8 cellular contexts compared by ENCODE assay signal in the genomic region with DNA sequence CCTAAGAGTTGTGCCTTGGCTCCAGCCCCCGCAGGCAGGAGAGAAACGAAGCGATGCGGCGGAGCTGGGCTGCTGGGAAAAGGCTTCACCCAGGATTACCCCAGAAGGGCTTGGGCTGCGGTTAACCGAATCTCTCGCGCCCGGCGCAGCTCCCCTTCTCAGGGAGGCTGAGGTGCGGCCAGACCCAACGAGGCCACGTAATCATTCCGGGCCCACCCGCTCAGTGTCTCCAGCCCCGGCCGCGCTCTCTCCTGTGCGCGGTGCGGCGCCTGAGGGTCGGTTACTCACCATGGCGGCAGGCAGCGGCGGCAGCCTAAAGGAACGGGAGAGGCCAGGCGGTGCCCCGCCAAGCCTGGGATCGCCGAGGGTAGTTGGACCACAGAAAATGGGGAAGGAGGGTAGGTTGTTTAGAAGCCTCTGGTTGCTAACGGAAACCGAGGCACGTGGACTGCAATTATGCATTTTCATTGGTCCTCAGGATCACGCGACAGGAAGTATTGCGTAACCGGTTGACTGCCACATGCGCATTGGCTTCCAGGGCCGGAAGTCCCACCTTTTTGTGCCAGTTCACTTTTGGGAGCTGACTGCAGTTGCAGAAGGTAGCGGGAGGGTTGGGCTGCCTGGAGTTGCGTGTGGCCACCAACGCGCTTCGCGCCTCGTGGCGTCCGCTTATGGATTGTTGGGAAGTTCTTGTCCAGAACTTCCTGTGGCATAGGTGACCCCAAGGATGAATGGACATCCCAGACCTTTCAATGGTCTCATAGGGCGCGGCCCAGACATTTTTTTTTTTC. TPM values are rescaled to one million over a fixed set of nuclear protein-coding genes. Genes with fewer than 3 reads are reported as not detected.
DNase-seq lines count a peak whose midpoint lies in the region; ATAC-seq and TF ChIP-seq lines count a peak whose summit lies in the region.

A gene with protein sequence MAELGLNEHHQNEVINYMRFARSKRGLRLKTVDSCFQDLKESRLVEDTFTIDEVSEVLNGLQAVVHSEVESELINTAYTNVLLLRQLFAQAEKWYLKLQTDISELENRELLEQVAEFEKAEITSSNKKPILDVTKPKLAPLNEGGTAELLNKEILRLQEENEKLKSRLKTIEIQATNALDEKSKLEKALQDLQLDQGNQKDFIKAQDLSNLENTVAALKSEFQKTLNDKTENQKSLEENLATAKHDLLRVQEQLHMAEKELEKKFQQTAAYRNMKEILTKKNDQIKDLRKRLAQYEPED (minus strand): TSS at position 419 of the 791 bp plus-strand sequence. CDS start 128 bp downstream, at position 291.

- intact Hi-C loops in left cardiac atrium (cut with DNase I) (no loop called here), posterior cingulate gyrus (cut with DNase I) (loop anchor here (5.0 kb wide), 1 partner anchor 235 kb away; no protein-coding TSS in a partner anchor)

- ATAC-seq in HG02678 (IDR thresholded peaks at IDR 0.05; ENCODE audit: unreplicated experiment) (peak; percentile 97), T-cell (replicated peaks in 1 of 4) (peak; percentile 90 to 96 (median 94)), left cardiac atrium (peak; percentile 98 to 100)

- DNase-seq in GM04504 (ENCODE audit: low read depth) (peak; percentile 94), NCI-H1436 treated with DMSO at 0.1 percent for 48 hours (lab: John Stamatoyannopoulos, UW) (peak; percentile 34), T-cell (peak; percentile 72 to 93 (median 87)), amniotic epithelial cell (ENCODE audit: low read depth) (peak; percentile 97), left cardiac atrium (peak; percentile 94), posterior cingulate gyrus (peak; percentile 85 to 98 (median 91)), type B pancreatic cell (ENCODE audit: extremely low spot score, unreplicated experiment) (peak; percentile 90)

- H3K27ac Mint-ChIP-seq in T-cell, result peak within 1 kb of the TSS; percentile 92
- H3K27ac Mint-ChIP-seq in type B pancreatic cell, result peak within 1 kb of the TSS; percentile 90

- POLR2A ChIA-PET in T-cell (lab: Charles Lee), result interaction anchor here (0.6 to 1.5 kb wide), 4 partner anchors 23 to 223 kb away, joined by 3 to 4 read pairs (median 4); no protein-coding TSS in a partner anchor

- no peaks in the 10 kb centered on the region for H3K9me3 Mint-ChIP-seq in T-cell
- H3K9me3 Mint-ChIP-seq in type B pancreatic cell, result no peaks in the 10 kb centered on the region

- H3K4me3 Mint-ChIP-seq in T-cell, result peak within 1 kb of the TSS; percentile 95 to 96 (median 96)
- peak within 1 kb of the TSS; percentile 94 for H3K4me3 Mint-ChIP-seq in type B pancreatic cell

- CTCF ChIA-PET in T-cell (lab: Charles Lee), result interaction anchor here (0.5 to 1.3 kb wide), 5 partner anchors 23 to 331 kb away, joined by 3 to 6 read pairs (median 4); no protein-coding TSS in a partner anchor

- peaks cover 24 to 37% (median 27%) of the 10 kb centered on the region in 3 donors for H3K4me1 Mint-ChIP-seq in T-cell
- peaks cover 11% of the 10 kb centered on the region for H3K4me1 Mint-ChIP-seq in type B pancreatic cell (ENCODE audit: unreplicated experiment)

- TF ChIP-seq CTCF in type B pancreatic cell (conservative IDR thresholded peaks at IDR 0.05), result no peak

- H3K36me3 Mint-ChIP-seq in T-cell, result peaks cover 20% of the 10 kb centered on the region
- peaks cover 9% of the 10 kb centered on the region for H3K36me3 Mint-ChIP-seq in type B pancreatic cell

- H3K27me3 Mint-ChIP-seq in T-cell, result peaks cover 0 to 3% of the 10 kb centered on the region in 2 donors
- H3K27me3 Mint-ChIP-seq in type B pancreatic cell, result peaks cover 35% of the 10 kb centered on the region

RNA-seq across cellular contexts. Expression of the gene that starts here (rescaled TPM):
- total RNA-seq in T-cell, result 10 to 100 TPM in 3 of 5 donors, 1 to 10 TPM in 2; 8.5 to 12.0 (median 11.1) TPM
- total RNA-seq in left cardiac atrium, result 1 to 10 TPM; 8.6 to 9.1 TPM
- total RNA-seq in type B pancreatic cell (ENCODE audit: low replicate concordance), result 26.6 and 36.0 TPM in 2 replicates

Comparison
In these comparisons a context has a peak if more than half of its experiments do, and no peak if none do; other contexts are left out.
1. Peak in every context shown above with its lines: DNase-seq and ATAC-seq.
2. DNase-seq: peak in every context shown above with its lines; median percentile 97 in amniotic epithelial cell; 94 in GM04504; 94 in left cardiac atrium; 91 in posterior cingulate gyrus; 90 in type B pancreatic cell; 87 in T-cell; 34 in NCI-H1436 treated with DMSO at 0.1 percent for 48 hours.